Comparison of ENCODE assay signal across 30 cellular contexts in genomic region chr1:45473302-45473701, GRCh38. TPM values are rescaled to one million over a fixed set of nuclear protein-coding genes. Genes with fewer than 3 reads are reported as not detected.
A peak's percentile ranks its signal among the peaks of the same experiment; 100 is the strongest.
DNase-seq lines count a peak whose midpoint lies in the region; ATAC-seq, FAIRE-seq and TF ChIP-seq lines count a peak whose summit lies in the region.
"Had no signal": no experiment of that assay in that cellular context is flagged by ENCODE, and none has a peak within 500 bp of the region (broad histone marks: within the 10 kb centered on the region; RNA-seq: fewer than 3 reads in every experiment).

No MANE protein-coding gene starts in this region.

- intact Hi-C loops in dorsolateral prefrontal cortex (cut with DNase I) = no loop called here

- no peaks in the 10 kb centered on the region for H3K9me3 ChIP-seq in smooth muscle cell (replicated peaks; ENCODE audit: low read depth)
- H3K9me3 ChIP-seq: left ventricle myocardium inferior, ovary, Peyer's patch, stomach, thyroid gland had no signal

- peak; percentile 77 for FAIRE-seq in GM12892 (lab: Jason Lieb, UNC)
- FAIRE-seq: HepG2, islet of Langerhans had no signal

- H3K9ac ChIP-seq in smooth muscle cell (ENCODE audit: low read depth) = no peak overlapping the region

- ATAC-seq in GM21381 (IDR thresholded peaks at IDR 0.05; ENCODE audit: unreplicated experiment) (peak; percentile 48), HG03460 (IDR thresholded peaks at IDR 0.05; ENCODE audit: unreplicated experiment) (peak; percentile 52), HG03039 (IDR thresholded peaks at IDR 0.05; ENCODE audit: unreplicated experiment) (no peak)
- ATAC-seq: CD8-positive, alpha-beta T cell; esophagus mucosa; HepG2 had no signal

- H3F3A ChIP-seq in smooth muscle cell (ENCODE audit: low read depth) = no peaks in the 10 kb centered on the region

- H3K79me2 ChIP-seq in smooth muscle cell (ENCODE audit: low read depth) = no peaks in the 10 kb centered on the region

- in situ Hi-C loops in KBM-7 (cut with MboI; ENCODE audit: low pct_unique_long_range_greater_than_20kb, low sequenced_read_pairs) = no loop called here

- H3K4me3 ChIP-seq in dorsolateral prefrontal cortex = no peak overlapping the region
- H3K4me3 ChIP-seq in smooth muscle cell = no peak overlapping the region
- H3K4me3 ChIP-seq: left ventricle myocardium inferior, ovary, Peyer's patch, skin epidermis, stomach, thyroid gland had no signal

- no peak for TF ChIP-seq POLR2A in GM12892 (IDR thresholded peaks at IDR 0.05; ENCODE audit: low read depth, low read length)

- H3K27me3 ChIP-seq in dorsolateral prefrontal cortex = no peaks in the 10 kb centered on the region
- H3K27me3 ChIP-seq in smooth muscle cell (ENCODE audit: low read depth) = no peaks in the 10 kb centered on the region
- H3K27me3 ChIP-seq: ovary, Peyer's patch, stomach, thyroid gland had no signal

- H4K20me1 ChIP-seq in smooth muscle cell (ENCODE audit: low read depth) = no peaks in the 10 kb centered on the region

- DNase-seq in GM12892 (ENCODE audit: insufficient read length) (no peak), dorsolateral prefrontal cortex (no peak), KBM-7 (no peak), smooth muscle cell (lab: John Stamatoyannopoulos, UW; ENCODE audit: unreplicated experiment) (no peak), HPDE6-E6E7 (ENCODE audit: extremely low spot score) (no peak)
- DNase-seq: activated CD4-positive, alpha-beta memory T cell treated with anti-CD3 and anti-CD28 coated beads for 36 hours; activated CD4-positive, CD25-positive, alpha-beta regulatory T cell treated with anti-CD3 and anti-CD28 coated beads, Interleukin-2, amount 50 U/mL, for 72 hours; activated naive CD4-positive, alpha-beta T cell treated with anti-CD3 and anti-CD28 coated beads for 36 hours; CD8-positive, alpha-beta T cell; dermis blood vessel endothelial cell; glutamatergic neuron; H9; left ventricle myocardium inferior; mesendoderm; NCI-H146; NCI-H226; NCI-H526 treated with DMSO at 0.1 percent for 48 hours; ovary; Peyer's patch; SHP77 treated with DMSO at 0.1 percent for 48 hours; stomach; thyroid gland had no signal

- no peaks in the 10 kb centered on the region for H3K4me1 ChIP-seq in smooth muscle cell (ENCODE audit: low read depth)
- H3K4me1 ChIP-seq: left ventricle myocardium inferior, stomach had no signal

- no peaks in the 10 kb centered on the region for H3K36me3 ChIP-seq in smooth muscle cell (ENCODE audit: low read depth)
- H3K36me3 ChIP-seq: left ventricle myocardium inferior, ovary, Peyer's patch, stomach, thyroid gland had no signal

- H3K27ac ChIP-seq in dorsolateral prefrontal cortex = peak overlapping the region in 39 of 59 donors; percentile 1 to 81 (median 43)
- H3K27ac ChIP-seq in smooth muscle cell (ENCODE audit: low read depth) = no peak overlapping the region
- H3K27ac ChIP-seq: HL-60, left ventricle myocardium inferior, ovary, Peyer's patch, skin epidermis, stomach, thyroid gland had no signal

- 95% methylated on average over 2 of the region's 2 CpGs for WGBS in smooth muscle cell (ENCODE audit: low lambda C conversion rate)

- no peak overlapping the region for H3K4me2 ChIP-seq in smooth muscle cell

- H2AFZ ChIP-seq in smooth muscle cell (ENCODE audit: low read depth) = no peak overlapping the region

- TF ChIP-seq CTCF in dorsolateral prefrontal cortex (IDR thresholded peaks at IDR 0.05 in 54 of 56, conservative IDR thresholded peaks at IDR 0.05 in 2 of 56; ENCODE audit: low read depth in 1 of 56, partially characterized antibody in 56 of 56) (no peak), smooth muscle cell (IDR thresholded peaks at IDR 0.05; ENCODE audit: borderline replicate concordance, insufficient read depth, poor library complexity, severe bottlenecking) (no peak)

RNA-seq across cellular contexts. Expression of gene TESK2, which starts 17.7 kb away (rescaled TPM):
- 9.4 TPM for polyA plus RNA-seq in GM12892 (2012; ENCODE audit: missing spikeins)
- total RNA-seq in dorsolateral prefrontal cortex (10 to 100 TPM in 73 of 120 experiments, 1 to 10 TPM in 47; 4.1 to 32.6 (median 11.2) TPM), smooth muscle cell (3.4 and 4.3 TPM in 2 replicates)
- polyA plus RNA-seq in smooth muscle cell = 1.3 and 2.3 TPM in 2 replicates

RNA-seq across cellular contexts. Expression of gene CCDC163, which starts 26.6 kb away (rescaled TPM):
- polyA plus RNA-seq in GM12892 (2012; ENCODE audit: missing spikeins) = 4.4 TPM
- total RNA-seq in dorsolateral prefrontal cortex (10 to 100 TPM in 20 of 120 experiments, 1 to 10 TPM in 100; 2.0 to 15.0 (median 6.0) TPM), smooth muscle cell (0.18 and 2.4 TPM in 2 replicates)
- 1.3 and 2.1 TPM in 2 replicates for polyA plus RNA-seq in smooth muscle cell

RNA-seq across cellular contexts. Expression of gene MMACHC, which starts 26.8 kb away (rescaled TPM):
- polyA plus RNA-seq in GM12892 (2012; ENCODE audit: missing spikeins) = 3.6 TPM
- total RNA-seq in dorsolateral prefrontal cortex (10 to 100 TPM in 66 of 120 experiments, 1 to 10 TPM in 54; 6.1 to 20.4 (median 10.3) TPM), smooth muscle cell (2.5 and 3.0 TPM in 2 replicates)
- polyA plus RNA-seq in smooth muscle cell = 1.3 and 1.8 TPM in 2 replicates

RNA-seq across cellular contexts. Expression of gene PRDX1, which starts 48.4 kb away (rescaled TPM):
- 985 TPM for polyA plus RNA-seq in GM12892 (2012; ENCODE audit: missing spikeins)
- total RNA-seq in dorsolateral prefrontal cortex = 100 to 1,000 TPM; 252 to 454 (median 339) TPM
- total RNA-seq in smooth muscle cell = 299 and 303 TPM in 2 replicates
- 369 and 409 TPM in 2 replicates for polyA plus RNA-seq in smooth muscle cell
